ENCODE assay signal across 13 cellular contexts in genomic region chr10:12768156-12768731, GRCh38.
DNase-seq lines count a peak whose midpoint lies in the region.
"Had no signal": no experiment of that assay in that cellular context is flagged by ENCODE, and none has a peak within 500 bp of the region (broad histone marks: within the 10 kb centered on the region; RNA-seq: fewer than 3 reads in every experiment).

No MANE protein-coding gene starts in this region.

- DNase-seq in HT1080 (ENCODE audit: low read depth) (peak; percentile 74), astrocyte of the hippocampus (ENCODE audit: low read depth, low spot score) (peak; percentile 76), iris pigment epithelial cell (ENCODE audit: low read depth) (peak; percentile 9), stromal cell of bone marrow (ENCODE audit: low read depth) (peak; percentile 32), DMS153 treated with DMSO at 0.1 percent for 48 hours (lab: John Stamatoyannopoulos, UW; ENCODE audit: unreplicated experiment) (no peak), mesenteric fat pad (ENCODE audit: low spot score) (no peak)
- DNase-seq in stimulated activated CD4-positive, alpha-beta T cell treated with anti-CD3 and anti-CD28 coated beads, Interleukin-4, amount 100 ng/mL, for 4 hours = no peak
- DNase-seq: activated T-cell treated with anti-CD3 and anti-CD28 coated beads, Interleukin-2, amount 50 U/mL, for 4 hours; amniotic stem cell; dermis blood vessel endothelial cell; left colon; MM.1S; naive thymus-derived CD8-positive, alpha-beta T cell had no signal

Comparison
In these comparisons a context has a peak if more than half of its experiments do, and no peak if none do; other contexts are left out.
1. DNase-seq: peak in HT1080 (single experiment), astrocyte of the hippocampus (single experiment), iris pigment epithelial cell (single experiment) and stromal cell of bone marrow (single experiment); none in stimulated activated CD4-positive, alpha-beta T cell treated with anti-CD3 and anti-CD28 coated beads, Interleukin-4, amount 100 ng/mL, for 4 hours (0 of 2), DMS153 treated with DMSO at 0.1 percent for 48 hours (single experiment) and mesenteric fat pad (single experiment).